ENCODE assay signal across 8 cellular contexts in the genomic region with DNA sequence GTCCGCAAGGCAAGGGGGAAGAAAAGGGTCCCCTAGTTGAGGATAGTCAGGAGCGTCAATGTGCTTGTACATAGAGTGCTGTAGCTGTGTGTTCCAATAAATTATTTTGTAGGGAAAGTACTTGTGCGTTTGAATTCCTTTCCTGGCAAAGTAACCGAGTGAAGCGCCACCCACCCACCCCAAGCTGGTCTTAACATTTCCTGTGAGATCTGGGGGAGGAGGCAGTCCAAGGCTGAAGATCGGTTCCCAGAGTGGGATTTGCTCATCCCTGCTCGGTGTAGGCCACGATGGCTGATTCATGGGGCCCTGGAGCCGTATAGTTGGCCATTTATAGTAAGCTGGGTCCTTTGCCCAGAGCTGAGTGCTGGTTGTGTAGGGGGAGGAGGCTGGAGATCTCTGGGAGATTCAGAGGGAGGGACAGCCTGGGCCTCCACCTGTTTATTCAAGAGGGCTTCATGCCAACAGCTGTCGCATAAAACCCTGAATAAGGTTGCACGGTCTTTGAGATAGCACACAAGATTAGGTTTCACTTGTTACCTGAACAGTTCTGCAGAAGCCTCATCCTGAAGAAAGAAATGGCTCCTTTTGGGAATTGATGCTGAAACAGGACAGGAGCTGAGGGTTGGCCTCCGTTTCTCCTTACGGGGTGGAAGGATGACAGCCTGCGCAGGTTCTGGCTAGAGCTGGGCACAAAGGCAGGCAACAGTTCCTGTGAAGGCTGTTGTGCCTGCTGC. TPM values are rescaled to one million over a fixed set of nuclear protein-coding genes. Genes with fewer than 3 reads are reported as not detected.
DNase-seq lines count a peak whose midpoint lies in the region; ATAC-seq, FAIRE-seq and TF ChIP-seq lines count a peak whose summit lies in the region.

No MANE protein-coding gene starts in this region.

- peak in 1 of 2 donors; percentile 68 for TF ChIP-seq EP300 in tibial nerve (IDR thresholded peaks at IDR 0.05)

- FAIRE-seq in bronchial epithelial cell (lab: Jason Lieb, UNC) = no peak

- H3K27me3 ChIP-seq in OCI-LY3 (ENCODE audit: low read depth, low read length) (no peaks in the 10 kb centered on the region), bronchial epithelial cell (ENCODE audit: control insufficient read depth, insufficient read depth, low read length) (no peaks in the 10 kb centered on the region), lung (ENCODE audit: control insufficient read depth, insufficient read depth) (no peaks in the 10 kb centered on the region), tibial nerve (no peaks in the 10 kb centered on the region)

- H2AFZ ChIP-seq in OCI-LY3 (ENCODE audit: low read depth, low read length) = no peak overlapping the region

- no peak for TF ChIP-seq CTCF in OCI-LY3 (IDR thresholded peaks at IDR 0.05; ENCODE audit: low read depth, low read length)
- no peak for TF ChIP-seq CTCF in bronchial epithelial cell (IDR thresholded peaks at IDR 0.05; ENCODE audit: insufficient read depth, low read length, severe bottlenecking)
- TF ChIP-seq CTCF in lung (IDR thresholded peaks at IDR 0.05; ENCODE audit: control extremely low read depth, extremely low read depth) = no peak
- TF ChIP-seq CTCF in tibial nerve (IDR thresholded peaks at IDR 0.05) = no peak

- DNase-seq in stimulated activated CD4-positive, alpha-beta T cell treated with anti-CD3 and anti-CD28 coated beads, Interleukin-4, amount 100 ng/mL, for 24 hours = peak; percentile 43
- no peak for DNase-seq in stimulated activated CD4-positive, alpha-beta T cell treated with anti-CD3 and anti-CD28 coated beads, Interleukin-12 subunit alpha, Interleukin-12 subunit beta, amount 100 ng/mL, for 4 hours
- DNase-seq in bronchial epithelial cell (ENCODE audit: low read depth) (peak; percentile 59), lung (ENCODE audit: low spot score) (no peak), tibial nerve (ENCODE audit: low spot score in 2 of 2) (no peak)

- H3K9ac ChIP-seq in OCI-LY3 (ENCODE audit: low read length) = peak overlapping the region; percentile 19

- WGBS in lung, 2 donors = 18 to 31% methylated on average over 14 of the region's 14 CpGs
- WGBS in tibial nerve, 2 donors = 9% methylated on average over 12 to 14 of the region's 14 CpGs

- ATAC-seq in lung (ENCODE audit: insufficient read depth, low FRiP score) = no peak
- no peak for ATAC-seq in HG02938 (IDR thresholded peaks at IDR 0.05; ENCODE audit: unreplicated experiment)
- ATAC-seq in HG03469 (IDR thresholded peaks at IDR 0.05; ENCODE audit: unreplicated experiment) = no peak

- H3K36me3 ChIP-seq in OCI-LY3 (replicated peaks; ENCODE audit: low read depth, low read length) (peaks cover 48% of the 10 kb centered on the region), bronchial epithelial cell (ENCODE audit: control insufficient read depth, insufficient read depth, low read length) (peaks cover 13% of the 10 kb centered on the region), lung (ENCODE audit: control insufficient read depth in 2 of 2, insufficient read depth in 2 of 2, low read length in 2 of 2) (peaks cover 6 to 33% of the 10 kb centered on the region in 2 donors), tibial nerve (peaks cover 0 to 50% (median 13%) of the 10 kb centered on the region in 3 donors)

- H3K27ac ChIP-seq in OCI-LY3 (ENCODE audit: low read length) (peak overlapping the region; percentile 88), lung (ENCODE audit: low read depth in 1 of 2, low read length in 1 of 2) (peak overlapping the region; percentile 18 to 27), tibial nerve (peak overlapping the region; percentile 97 to 100 (median 98))

- H3K79me2 ChIP-seq in OCI-LY3 (ENCODE audit: low read length) = peaks cover 88% of the 10 kb centered on the region

- TF ChIP-seq POLR2A in tibial nerve (IDR thresholded peaks at IDR 0.05) = no peak

- H3K4me3 ChIP-seq in OCI-LY3 (ENCODE audit: low read length) (peak overlapping the region; percentile 87), bronchial epithelial cell (ENCODE audit: low read depth, low read length) (peak overlapping the region; percentile 91), lung (peak overlapping the region; percentile 1), tibial nerve (peak overlapping the region; percentile 86 to 98 (median 91))

- H3K9me3 ChIP-seq in OCI-LY3 (ENCODE audit: insufficient read depth, low read length) = no peaks in the 10 kb centered on the region
- no peaks in the 10 kb centered on the region for H3K9me3 ChIP-seq in lung (ENCODE audit: control insufficient read depth in 2 of 2, insufficient read depth in 1 of 2, low read length in 1 of 2)
- H3K9me3 ChIP-seq in tibial nerve = no peaks in the 10 kb centered on the region

- peak overlapping the region; percentile 93 for H3K4me2 ChIP-seq in OCI-LY3 (ENCODE audit: low read length)

- peaks cover 42% of the 10 kb centered on the region for H4K20me1 ChIP-seq in OCI-LY3 (ENCODE audit: insufficient read depth, low read length)

- H3K4me1 ChIP-seq in OCI-LY3 (ENCODE audit: low read length) (peaks cover 62% of the 10 kb centered on the region), lung (ENCODE audit: control insufficient read depth in 2 of 2, insufficient read depth in 2 of 2, low read length in 2 of 2) (peaks cover 0 to 7% of the 10 kb centered on the region in 2 donors), tibial nerve (peaks cover 0 to 78% (median 60%) of the 10 kb centered on the region in 4 donors)

RNA-seq across cellular contexts. Expression of gene ATF4, which starts 2.4 kb away (rescaled TPM):
- total RNA-seq in bronchial epithelial cell (410 and 516 TPM in 2 replicates), lung (100 to 1,000 TPM; 179 to 390 TPM), tibial nerve (100 to 1,000 TPM; 347 to 405 (median 390) TPM)
- 100 to 1,000 TPM; 431 to 882 TPM for polyA plus RNA-seq in lung

RNA-seq across cellular contexts. Expression of gene RPS19BP1, which starts 9.8 kb away (rescaled TPM):
- total RNA-seq in bronchial epithelial cell (55.2 and 72.1 TPM in 2 replicates), lung (10 to 100 TPM; 50.0 to 90.4 TPM), tibial nerve (100 to 1,000 TPM; 178 to 206 (median 197) TPM)
- polyA plus RNA-seq in lung = 100 to 1,000 TPM; 179 to 199 TPM

RNA-seq across cellular contexts. Expression of gene MIEF1, which starts 20.6 kb away (rescaled TPM):
- total RNA-seq in bronchial epithelial cell = 23.7 and 25.6 TPM in 2 replicates
- 10 to 100 TPM; 18.4 to 28.9 TPM for total RNA-seq in lung
- 10 to 100 TPM in 1 of 2 donors, 1 to 10 TPM in 1; 7.1 to 16.5 TPM for polyA plus RNA-seq in lung
- 10 to 100 TPM; 18.0 to 38.2 (median 26.9) TPM for total RNA-seq in tibial nerve

RNA-seq across cellular contexts. Expression of gene CACNA1I, which starts 47.8 kb away (rescaled TPM):
- total RNA-seq in bronchial epithelial cell = not detected in 2 replicates
- total RNA-seq in lung = under 1 TPM; 0.15 to 0.17 TPM
- polyA plus RNA-seq in lung = under 1 TPM; 0.07 to 0.22 TPM
- total RNA-seq in tibial nerve = under 1 TPM; 0.42 to 0.78 (median 0.52) TPM

Comparison
In these comparisons a context has a peak if more than half of its experiments do, and no peak if none do; other contexts are left out.
1. DNase-seq: peak in stimulated activated CD4-positive, alpha-beta T cell treated with anti-CD3 and anti-CD28 coated beads, Interleukin-4, amount 100 ng/mL, for 24 hours (single experiment) and bronchial epithelial cell (single experiment); none in stimulated activated CD4-positive, alpha-beta T cell treated with anti-CD3 and anti-CD28 coated beads, Interleukin-12 subunit alpha, Interleukin-12 subunit beta, amount 100 ng/mL, for 4 hours (single experiment), lung (single experiment) and tibial nerve (0 of 2).
2. H3K27ac ChIP-seq: peak in every context shown above with its lines; median percentile 98 in tibial nerve; 88 in OCI-LY3; 22 in lung.
3. H3K4me3 ChIP-seq: peak in every context shown above with its lines; median percentile 91 in bronchial epithelial cell; 91 in tibial nerve; 87 in OCI-LY3; 1 in lung.